Comparison of ENCODE assay signal across 30 cellular contexts in genomic region chr3:13683772-13684171, GRCh38.
"Had no signal": no experiment of that assay in that cellular context is flagged by ENCODE, and none has a peak within 500 bp of the region (broad histone marks: within the 10 kb centered on the region; RNA-seq: fewer than 3 reads in every experiment).

No MANE protein-coding gene starts in this region.

- H3K27me3 ChIP-seq: hepatocyte, neutrophil, ovary, right atrium auricular region, right lobe of liver, testis, thyroid gland, transverse colon, upper lobe of right lung had no signal

- H3K27ac ChIP-seq: heart right ventricle, hepatocyte, left lung, lower lobe of right lung, neutrophil, ovary, prostate gland, right atrium auricular region, right lobe of liver, skin epidermis, stomach, testis, thyroid gland, transverse colon, upper lobe of right lung had no signal

- H3K4me1 Mint-ChIP-seq: stimulated activated naive B cell treated with anti-CD40 and anti-IgM and Interleukin-4, amounts not matched to agents 10 μg/mL and 1 μg/mL and 100 μg/mL, for 72 hours had no signal

- H3K4me1 ChIP-seq: heart right ventricle, left lung, lower lobe of right lung, prostate gland, right atrium auricular region, right lobe of liver, stomach, testis, thyroid gland, transverse colon, upper lobe of right lung had no signal

- H3K4me3 Mint-ChIP-seq: mesothelial cell of epicardium; naive thymus-derived CD4-positive, alpha-beta T cell; natural killer cell treated with Interleukin-12 subunit alpha and Interleukin-12 subunit beta and Interleukin-15 and Interleukin-18, amount 100 ng/mL, for 72 hours; neural crest cell; stimulated activated naive B cell treated with anti-CD40 and anti-IgM and Interleukin-4, amounts not matched to agents 10 μg/mL and 1 μg/mL and 100 μg/mL, for 72 hours had no signal

- H3K4me2 ChIP-seq: hepatocyte had no signal

- H3K36me3 ChIP-seq: heart right ventricle, left lung, lower lobe of right lung, neutrophil, ovary, prostate gland, right atrium auricular region, right lobe of liver, stomach, thyroid gland, transverse colon, upper lobe of right lung had no signal

- H3K9me3 ChIP-seq: heart right ventricle, left lung, lower lobe of right lung, mucosa of descending colon, neutrophil, ovary, prostate gland, right atrium auricular region, right lobe of liver, stomach, testis, thyroid gland, transverse colon, upper lobe of right lung had no signal

- H3K27ac Mint-ChIP-seq: mesothelial cell of epicardium; naive thymus-derived CD4-positive, alpha-beta T cell; natural killer cell treated with Interleukin-12 subunit alpha and Interleukin-12 subunit beta and Interleukin-15 and Interleukin-18, amount 100 ng/mL, for 72 hours; stimulated activated naive B cell treated with anti-CD40 and anti-IgM and Interleukin-4, amounts not matched to agents 10 μg/mL and 1 μg/mL and 100 μg/mL, for 72 hours had no signal

- H3K36me3 Mint-ChIP-seq: mesothelial cell of epicardium; naive thymus-derived CD4-positive, alpha-beta T cell; natural killer cell treated with Interleukin-12 subunit alpha and Interleukin-12 subunit beta and Interleukin-15 and Interleukin-18, amount 100 ng/mL, for 72 hours; stimulated activated naive B cell treated with anti-CD40 and anti-IgM and Interleukin-4, amounts not matched to agents 10 μg/mL and 1 μg/mL and 100 μg/mL, for 72 hours had no signal

- H3K79me2 ChIP-seq: hepatocyte had no signal

- H2AFZ ChIP-seq: hepatocyte had no signal

- H3K4me3 ChIP-seq: heart right ventricle, hepatocyte, left lung, lower lobe of right lung, mucosa of descending colon, ovary, prostate gland, right atrium auricular region, right lobe of liver, skin epidermis, stomach, testis, thyroid gland, transverse colon, upper lobe of right lung had no signal

- H3K9me3 Mint-ChIP-seq: mesothelial cell of epicardium; natural killer cell treated with Interleukin-12 subunit alpha and Interleukin-12 subunit beta and Interleukin-15 and Interleukin-18, amount 100 ng/mL, for 72 hours; neural crest cell; stimulated activated naive B cell treated with anti-CD40 and anti-IgM and Interleukin-4, amounts not matched to agents 10 μg/mL and 1 μg/mL and 100 μg/mL, for 72 hours had no signal

- DNase-seq: heart right ventricle; islet precursor cell; left cardiac atrium; left lung; lower lobe of right lung; mesendoderm; mucosa of descending colon; naive thymus-derived CD4-positive, alpha-beta T cell; occipital lobe; ovary; right lobe of liver; stimulated activated CD4-positive, alpha-beta T cell treated with anti-CD3 and anti-CD28 coated beads, Interleukin-12 subunit alpha, Interleukin-12 subunit beta, amount 100 ng/mL, for 4 hours; stimulated activated CD4-positive, alpha-beta T cell treated with anti-CD3 and anti-CD28 coated beads, Interleukin-15, amount 100 ng/mL, for 24 hours; stimulated activated CD4-positive, alpha-beta T cell treated with anti-CD3 and anti-CD28 coated beads, Interleukin-2, amount 100 ng/mL, for 24 hours; stimulated activated CD4-positive, alpha-beta T cell treated with anti-CD3 and anti-CD28 coated beads, Interleukin-4, amount 100 ng/mL, for 1 hour; stimulated activated naive B cell treated with anti-CD40 and anti-IgM and Interleukin-4, amounts not matched to agents 10 μg/mL and 1 μg/mL and 100 μg/mL, for 72 hours; stimulated activated naive CD8-positive, alpha-beta T cell treated with anti-CD3 and anti-CD28 coated beads, Interleukin-15, Interleukin-2, amounts not matched to agents 100 U/mL and 50 U/mL, for 24 hours; stomach; testis; thyroid gland; transverse colon; upper lobe of right lung had no signal
